In genomic region chr9:133506653-133507038, GRCh38 we compare ENCODE assay signal across 12 cellular contexts. TPM values are rescaled to one million over a fixed set of nuclear protein-coding genes. Genes with fewer than 3 reads are reported as not detected.
DNase-seq lines count a peak whose midpoint lies in the region; ATAC-seq and TF ChIP-seq lines count a peak whose summit lies in the region.
"Had no signal": no experiment of that assay in that cellular context is flagged by ENCODE, and none has a peak within 500 bp of the region (broad histone marks: within the 10 kb centered on the region; RNA-seq: fewer than 3 reads in every experiment).

No MANE protein-coding gene starts in this region.

- no peaks in the 10 kb centered on the region for H4K20me1 ChIP-seq in neural progenitor cell (ENCODE audit: low read depth)

- H3K4me3 Mint-ChIP-seq in CD8-positive, alpha-beta memory T cell, result no peak overlapping the region
- no peak overlapping the region for H3K4me3 Mint-ChIP-seq in neural progenitor cell

- H3K4me1 ChIP-seq in CD8-positive, alpha-beta memory T cell (ENCODE audit: insufficient read depth, low read length), result peaks cover 27% of the 10 kb centered on the region
- H3K4me1 ChIP-seq in lower lobe of right lung, result peaks cover 31% of the 10 kb centered on the region
- peaks cover 40% of the 10 kb centered on the region for H3K4me1 ChIP-seq in vagina
- peaks cover 14% of the 10 kb centered on the region for H3K4me1 ChIP-seq in neural progenitor cell

- no peak overlapping the region for H3K27ac Mint-ChIP-seq in CD8-positive, alpha-beta memory T cell
- no peak overlapping the region for H3K27ac Mint-ChIP-seq in neural progenitor cell

- peaks cover 24% of the 10 kb centered on the region for H3F3A ChIP-seq in neural progenitor cell (ENCODE audit: low read depth)

- POLR2A ChIA-PET in CD8-positive, alpha-beta memory T cell (lab: Charles Lee), result no interaction called here

- peak overlapping the region; percentile 31 for H3K27ac ChIP-seq in CD8-positive, alpha-beta memory T cell (ENCODE audit: low read depth, low read length)
- H3K27ac ChIP-seq in lower lobe of right lung (peak overlapping the region; percentile 69), vagina (no peak overlapping the region), neural progenitor cell (no peak overlapping the region)

- CTCF ChIA-PET in CD8-positive, alpha-beta memory T cell (lab: Charles Lee), result no interaction called here

- no peaks in the 10 kb centered on the region for H3K27me3 ChIP-seq in CD8-positive, alpha-beta memory T cell (ENCODE audit: insufficient read depth, low read length, poor library complexity, severe bottlenecking)
- H3K27me3 ChIP-seq in lower lobe of right lung (ENCODE audit: low read depth), result no peaks in the 10 kb centered on the region
- H3K27me3 ChIP-seq in vagina, result no peaks in the 10 kb centered on the region
- peaks cover 4% of the 10 kb centered on the region for H3K27me3 ChIP-seq in neural progenitor cell

- H3K4me1 Mint-ChIP-seq in CD8-positive, alpha-beta memory T cell, result peaks cover 10 to 12% (median 12%) of the 10 kb centered on the region in 3 donors
- peaks cover 18% of the 10 kb centered on the region for H3K4me1 Mint-ChIP-seq in neural progenitor cell

- DNase-seq in CD8-positive, alpha-beta memory T cell, result no peak
- DNase-seq in LNCaP clone FGC (ENCODE audit: low read depth), result peak; percentile 8
- peak; percentile 59 for DNase-seq in choroid plexus epithelial cell (ENCODE audit: low read depth)
- no peak for DNase-seq in lower lobe of right lung
- no peak for DNase-seq in vagina (ENCODE audit: extremely low spot score in 2 of 2)
- DNase-seq in neural progenitor cell (ENCODE audit: low spot score), result no peak
- DNase-seq in SKM-1 treated with dmso at 0.1 percent for 144 hours (lab: John Stamatoyannopoulos, UW; ENCODE audit: unreplicated experiment), result no peak
- no peak for DNase-seq in SW 1271 (lab: John Stamatoyannopoulos, UW)
- DNase-seq: DND-41; stimulated activated CD4-positive, alpha-beta T cell treated with anti-CD3 and anti-CD28 coated beads, Interleukin-1b, Interleukin-23, amount 100 ng/mL, for 48 hours; T-cell had no signal

- peaks cover 10 to 16% (median 12%) of the 10 kb centered on the region in 5 donors for H3K9me3 Mint-ChIP-seq in CD8-positive, alpha-beta memory T cell
- H3K9me3 Mint-ChIP-seq in neural progenitor cell, result peaks cover 14% of the 10 kb centered on the region

- intact Hi-C loops in lower lobe of right lung (cut with DNase I) (no loop called here), vagina (cut with DNase I) (no loop called here)

- H3K36me3 ChIP-seq in CD8-positive, alpha-beta memory T cell (ENCODE audit: insufficient read depth, low read length), result no peaks in the 10 kb centered on the region
- H3K36me3 ChIP-seq in lower lobe of right lung (no peaks in the 10 kb centered on the region), vagina (no peaks in the 10 kb centered on the region), neural progenitor cell (no peaks in the 10 kb centered on the region)

- TF ChIP-seq CTCF in LNCaP clone FGC (IDR thresholded peaks at IDR 0.05; ENCODE audit: control insufficient read depth, extremely low read depth, insufficient read depth) (no peak), choroid plexus epithelial cell (conservative IDR thresholded peaks at IDR 0.05; ENCODE audit: low read depth, low read length) (peak; percentile 5), lower lobe of right lung (IDR thresholded peaks at IDR 0.05) (no peak), vagina (IDR thresholded peaks at IDR 0.05) (no peak), neural progenitor cell (IDR thresholded peaks at IDR 0.05) (no peak)

- no peak overlapping the region for H3K9ac ChIP-seq in neural progenitor cell

- H3K36me3 Mint-ChIP-seq in CD8-positive, alpha-beta memory T cell, result peaks cover 0 to 10% (median 0%) of the 10 kb centered on the region in 3 donors
- no peaks in the 10 kb centered on the region for H3K36me3 Mint-ChIP-seq in neural progenitor cell

- H3K9me3 ChIP-seq in CD8-positive, alpha-beta memory T cell (ENCODE audit: low read length), result no peaks in the 10 kb centered on the region
- H3K9me3 ChIP-seq in lower lobe of right lung, result peaks cover 9% of the 10 kb centered on the region
- H3K9me3 ChIP-seq in vagina, result peaks cover 5% of the 10 kb centered on the region
- peaks cover 10% of the 10 kb centered on the region for H3K9me3 ChIP-seq in neural progenitor cell (ENCODE audit: low read depth)

- H2AFZ ChIP-seq in neural progenitor cell (replicated peaks), result no peak overlapping the region

- no peak overlapping the region for H3K4me2 ChIP-seq in neural progenitor cell

- no peak for TF ChIP-seq POLR2A in vagina (IDR thresholded peaks at IDR 0.05)

- peak; percentile 51 to 65 for ATAC-seq in lower lobe of right lung
- ATAC-seq: T-cell had no signal

- no peak overlapping the region for H3K4me3 ChIP-seq in CD8-positive, alpha-beta memory T cell (ENCODE audit: low read length)
- H3K4me3 ChIP-seq in LNCaP clone FGC (ENCODE audit: low read depth, low read length) (no peak overlapping the region), choroid plexus epithelial cell (ENCODE audit: low read depth, low read length) (no peak overlapping the region), lower lobe of right lung (no peak overlapping the region), vagina (no peak overlapping the region), neural progenitor cell (no peak overlapping the region)

- H3K79me2 ChIP-seq in neural progenitor cell (ENCODE audit: low read depth), result no peaks in the 10 kb centered on the region

- H3K27me3 Mint-ChIP-seq in CD8-positive, alpha-beta memory T cell, result peaks cover 10 to 16% of the 10 kb centered on the region in 2 donors
- H3K27me3 Mint-ChIP-seq in neural progenitor cell (ENCODE audit: insufficient read depth, low read depth), result peaks cover 8% of the 10 kb centered on the region

RNA-seq across cellular contexts. Expression of gene MYMK, which starts 18.1 kb away (rescaled TPM):
- not detected for total RNA-seq in CD8-positive, alpha-beta memory T cell
- not detected for polyA plus RNA-seq in CD8-positive, alpha-beta memory T cell
- total RNA-seq in lower lobe of right lung (not detected), vagina (not detected), neural progenitor cell (ENCODE audit: low replicate concordance) (not detected in 2 replicates)
- total RNA-seq: mucosa of gallbladder, T-cell had no signal

RNA-seq across cellular contexts. Expression of gene SLC2A6, which starts 27.7 kb away (rescaled TPM):
- 10 to 100 TPM; 15.5 to 16.3 TPM for total RNA-seq in CD8-positive, alpha-beta memory T cell
- polyA plus RNA-seq in CD8-positive, alpha-beta memory T cell, result 4.0 TPM
- total RNA-seq in lower lobe of right lung (10.5 TPM), vagina (3.7 TPM), neural progenitor cell (ENCODE audit: low replicate concordance) (2.3 and 8.8 TPM in 2 replicates)

RNA-seq across cellular contexts. Expression of gene ADAMTSL2, which starts 27.9 kb away (rescaled TPM):
- total RNA-seq in CD8-positive, alpha-beta memory T cell, result not detected
- not detected for polyA plus RNA-seq in CD8-positive, alpha-beta memory T cell
- total RNA-seq in lower lobe of right lung, result 10.1 TPM
- 2.0 TPM for total RNA-seq in vagina
- 0.30 and 0.99 TPM in 2 replicates for total RNA-seq in neural progenitor cell (ENCODE audit: low replicate concordance)

RNA-seq across cellular contexts. Expression of gene CACFD1, which starts 46.9 kb away (rescaled TPM):
- total RNA-seq in CD8-positive, alpha-beta memory T cell, result 1 to 10 TPM; 1.3 to 2.5 TPM
- polyA plus RNA-seq in CD8-positive, alpha-beta memory T cell, result 2.6 TPM
- total RNA-seq in lower lobe of right lung, result 34.3 TPM
- total RNA-seq in vagina, result 9.1 TPM
- 15.7 and 29.3 TPM in 2 replicates for total RNA-seq in neural progenitor cell (ENCODE audit: low replicate concordance)

Comparison
In these comparisons a context has a peak if more than half of its experiments do, and no peak if none do; other contexts are left out.
1. DNase-seq: peak in LNCaP clone FGC (single experiment) and choroid plexus epithelial cell (single experiment); none in CD8-positive, alpha-beta memory T cell (0 of 5), lower lobe of right lung (single experiment), vagina (0 of 2), neural progenitor cell (single experiment), SKM-1 treated with dmso at 0.1 percent for 144 hours (single experiment) and SW 1271 (0 of 2).
2. H3K27ac ChIP-seq: peak in CD8-positive, alpha-beta memory T cell (single experiment) and lower lobe of right lung (single experiment); none in vagina (single experiment) and neural progenitor cell (single experiment).